1 cellular context compared by ENCODE assay signal in the genomic region with DNA sequence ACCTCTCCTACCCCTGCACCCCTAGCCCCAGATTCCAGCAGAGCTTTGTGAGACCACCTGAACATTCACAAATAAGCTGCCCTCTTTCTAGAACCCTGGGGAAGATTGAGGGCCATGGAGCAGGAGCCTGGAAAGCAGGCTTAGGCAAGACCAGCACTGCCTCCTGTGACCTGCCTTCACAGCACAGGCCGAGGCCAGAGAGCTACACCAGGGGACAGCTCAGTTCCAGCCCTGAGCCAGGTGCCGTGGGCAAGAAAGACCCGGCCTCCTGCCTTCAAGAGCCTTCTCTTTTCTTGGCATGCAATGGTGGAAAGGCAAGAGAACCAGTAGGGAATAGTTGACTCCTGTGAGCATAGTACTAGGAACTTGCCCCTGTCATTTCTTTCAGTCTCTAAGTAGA.
TF ChIP-seq lines count a peak whose summit lies in the region.

No MANE protein-coding gene starts in this region.

TF ChIP-seq in IMR-90, 13 proteins besides CTCF, POLR2A, EP300 and RAD21 (continued from another document):
- TF ChIP-seq RCOR1 (IDR thresholded peaks at IDR 0.05; ENCODE audit: insufficient replicate concordance, low read length): no peak
- TF ChIP-seq, protein P1, sequence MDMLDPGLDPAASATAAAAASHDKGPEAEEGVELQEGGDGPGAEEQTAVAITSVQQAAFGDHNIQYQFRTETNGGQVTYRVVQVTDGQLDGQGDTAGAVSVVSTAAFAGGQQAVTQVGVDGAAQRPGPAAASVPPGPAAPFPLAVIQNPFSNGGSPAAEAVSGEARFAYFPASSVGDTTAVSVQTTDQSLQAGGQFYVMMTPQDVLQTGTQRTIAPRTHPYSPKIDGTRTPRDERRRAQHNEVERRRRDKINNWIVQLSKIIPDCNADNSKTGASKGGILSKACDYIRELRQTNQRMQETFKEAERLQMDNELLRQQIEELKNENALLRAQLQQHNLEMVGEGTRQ (IDR thresholded peaks at IDR 0.05; ENCODE audit: low read depth, low read length): no peak
- TF ChIP-seq CHD1 (IDR thresholded peaks at IDR 0.05; ENCODE audit: low read depth, low read length): no peak
- no peak for TF ChIP-seq CEBPB (IDR thresholded peaks at IDR 0.05; ENCODE audit: low read depth, low read length)
- TF ChIP-seq RFX5 (IDR thresholded peaks at IDR 0.05; ENCODE audit: low read depth, low read length): no peak
- no peak for TF ChIP-seq BHLHE40 (IDR thresholded peaks at IDR 0.05; ENCODE audit: low read depth, low read length)
- no peak for TF ChIP-seq NFE2L2 (IDR thresholded peaks at IDR 0.05; ENCODE audit: low read depth, low read length)
- TF ChIP-seq, protein P2, sequence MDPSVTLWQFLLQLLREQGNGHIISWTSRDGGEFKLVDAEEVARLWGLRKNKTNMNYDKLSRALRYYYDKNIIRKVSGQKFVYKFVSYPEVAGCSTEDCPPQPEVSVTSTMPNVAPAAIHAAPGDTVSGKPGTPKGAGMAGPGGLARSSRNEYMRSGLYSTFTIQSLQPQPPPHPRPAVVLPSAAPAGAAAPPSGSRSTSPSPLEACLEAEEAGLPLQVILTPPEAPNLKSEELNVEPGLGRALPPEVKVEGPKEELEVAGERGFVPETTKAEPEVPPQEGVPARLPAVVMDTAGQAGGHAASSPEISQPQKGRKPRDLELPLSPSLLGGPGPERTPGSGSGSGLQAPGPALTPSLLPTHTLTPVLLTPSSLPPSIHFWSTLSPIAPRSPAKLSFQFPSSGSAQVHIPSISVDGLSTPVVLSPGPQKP (IDR thresholded peaks at IDR 0.05; ENCODE audit: borderline replicate concordance, low read depth, low read length): no peak
TF ChIP-seq in IMR-90: peak in this region for 0.
